1 cellular context compared by ENCODE assay signal in the genomic region with DNA sequence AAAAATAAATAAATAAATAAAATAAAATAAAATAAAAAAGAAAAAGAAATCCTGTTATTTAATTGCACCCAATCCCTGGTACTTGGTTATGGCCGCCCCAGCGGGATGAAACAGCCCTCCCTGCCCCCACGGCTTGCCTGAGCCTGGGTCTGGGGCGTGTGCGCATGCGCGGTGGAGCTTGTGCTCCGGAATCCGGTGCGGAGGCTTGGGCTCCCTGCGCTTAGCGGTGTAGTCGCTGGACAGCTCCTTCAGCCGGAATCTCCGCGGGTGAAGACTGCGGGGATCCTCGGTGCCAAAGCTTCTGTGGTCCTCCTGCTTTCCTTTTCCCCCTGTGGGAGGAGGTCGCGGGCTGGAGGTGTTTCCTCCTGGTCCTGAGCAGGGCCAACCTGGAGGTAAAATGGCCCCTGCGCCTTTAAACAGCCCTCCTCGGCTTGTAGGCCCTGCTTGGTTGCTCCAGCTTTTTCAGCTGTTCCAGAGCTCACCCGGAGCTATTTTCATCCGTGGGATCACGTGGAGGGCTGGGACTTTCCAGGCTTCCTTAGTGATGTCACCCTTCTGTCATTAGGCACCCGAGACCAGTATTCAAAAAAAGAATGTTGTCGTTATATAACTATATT.
A peak's percentile ranks its signal among the peaks of the same experiment; 100 is the strongest.
TF ChIP-seq lines count a peak whose summit lies in the region.

A gene with protein sequence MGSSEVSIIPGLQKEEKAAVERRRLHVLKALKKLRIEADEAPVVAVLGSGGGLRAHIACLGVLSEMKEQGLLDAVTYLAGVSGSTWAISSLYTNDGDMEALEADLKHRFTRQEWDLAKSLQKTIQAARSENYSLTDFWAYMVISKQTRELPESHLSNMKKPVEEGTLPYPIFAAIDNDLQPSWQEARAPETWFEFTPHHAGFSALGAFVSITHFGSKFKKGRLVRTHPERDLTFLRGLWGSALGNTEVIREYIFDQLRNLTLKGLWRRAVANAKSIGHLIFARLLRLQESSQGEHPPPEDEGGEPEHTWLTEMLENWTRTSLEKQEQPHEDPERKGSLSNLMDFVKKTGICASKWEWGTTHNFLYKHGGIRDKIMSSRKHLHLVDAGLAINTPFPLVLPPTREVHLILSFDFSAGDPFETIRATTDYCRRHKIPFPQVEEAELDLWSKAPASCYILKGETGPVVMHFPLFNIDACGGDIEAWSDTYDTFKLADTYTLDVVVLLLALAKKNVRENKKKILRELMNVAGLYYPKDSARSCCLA (minus strand): TSS at position 468 of the 617 bp plus-strand sequence. CDS start 4,288 bp downstream, outside the sequence.

TF ChIP-seq in K562, 482 proteins besides CTCF, POLR2A, EP300 and RAD21 (continued from another document and continues in another):
- TF ChIP-seq, protein P1, sequence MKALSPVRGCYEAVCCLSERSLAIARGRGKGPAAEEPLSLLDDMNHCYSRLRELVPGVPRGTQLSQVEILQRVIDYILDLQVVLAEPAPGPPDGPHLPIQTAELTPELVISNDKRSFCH (CRISPR knock-in tag; IDR thresholded peaks at IDR 0.05), result no peak
- TF ChIP-seq, protein P1 (tag; IDR thresholded peaks at IDR 0.05), result no peak
- TF ChIP-seq ATF7 (IDR thresholded peaks at IDR 0.05) (peak; percentile 63), TEAD1 (CRISPR knock-in tag; IDR thresholded peaks at IDR 0.05) (peak in 1 of 2 experiments; percentile 52; a peak in 1 of 4 replicates), ETV1 (tag; conservative IDR thresholded peaks at IDR 0.05; ENCODE audit: low read depth) (peak; percentile 19; the same call in 1 of the 2 replicates), MEIS2 (IDR thresholded peaks at IDR 0.05; ENCODE audit: partially characterized antibody) (peak; percentile 46), FOXJ3 (CRISPR knock-in tag; IDR thresholded peaks at IDR 0.05) (no peak), YBX1 (IDR thresholded peaks at IDR 0.05) (no peak), NRF1 (conservative IDR thresholded peaks at IDR 0.05 in 1 of 2, IDR thresholded peaks at IDR 0.05 in 1 of 2) (peak; percentile 94 to 95), L3MBTL2 (IDR thresholded peaks at IDR 0.05) (peak; percentile 27; the same call in 1 of the 2 replicates), STAG1 (CRISPR knock-in tag; IDR thresholded peaks at IDR 0.05; ENCODE audit: borderline replicate concordance) (no peak), RBM15 (IDR thresholded peaks at IDR 0.05; ENCODE audit: insufficient read depth, low read length) (no peak), RBFOX2 (IDR thresholded peaks at IDR 0.05; ENCODE audit: low read depth, low read length) (peak; percentile 70), PHF20 (IDR thresholded peaks at IDR 0.05; ENCODE audit: partially characterized antibody) (no peak), MIER1 (IDR thresholded peaks at IDR 0.05; ENCODE audit: low read depth) (peak; percentile 87), SAP30 (IDR thresholded peaks at IDR 0.05; ENCODE audit: borderline replicate concordance, insufficient read depth, low read depth, low read length, poor library complexity, severe bottlenecking) (peak; percentile 78), SETDB1 (IDR thresholded peaks at IDR 0.05; ENCODE audit: low read length) (peak; percentile 91), GTF2E2 (tag; IDR thresholded peaks at IDR 0.05) (no peak), CREM (IDR thresholded peaks at IDR 0.05; ENCODE audit: low read depth) (peak; percentile 36; the same call in 1 of the 2 replicates), DPF2 (IDR thresholded peaks at IDR 0.05) (0 out of 2 replicates have a peak, but pooled peaks have one; percentile 24), BCL6 (CRISPR knock-in tag; IDR thresholded peaks at IDR 0.05) (no peak), ETV6 (IDR thresholded peaks at IDR 0.05; ENCODE audit: borderline replicate concordance in 1 of 2, low read depth in 2 of 2, low read length in 1 of 2) (no peak), ETV6 (CRISPR knock-in tag; IDR thresholded peaks at IDR 0.05; ENCODE audit: borderline replicate concordance) (no peak), RAD51 (IDR thresholded peaks at IDR 0.05; ENCODE audit: borderline replicate concordance, low read depth) (peak; percentile 44), SIN3A (IDR thresholded peaks at IDR 0.05; ENCODE audit: borderline replicate concordance in 2 of 2, control insufficient read depth in 1 of 2, low read depth in 2 of 2, low read length in 2 of 2) (peak in 1 of 2 experiments; percentile 33; a peak in 1 of 4 replicates), POU5F1 (IDR thresholded peaks at IDR 0.05; ENCODE audit: borderline replicate concordance, low read depth, low read length, partially characterized antibody) (no peak), CREB1 (IDR thresholded peaks at IDR 0.05) (no peak), CREB1 (CRISPR knock-in tag; IDR thresholded peaks at IDR 0.05) (peak; percentile 30; the same call in 1 of the 2 replicates), RCOR1 (IDR thresholded peaks at IDR 0.05; ENCODE audit: borderline replicate concordance in 1 of 2, low read depth in 2 of 2, low read length in 2 of 2) (peak in 1 of 2 experiments; percentile 53; a peak in 1 of 4 replicates), ZNF444 (CRISPR knock-in tag; IDR thresholded peaks at IDR 0.05) (no peak), YY1 (IDR thresholded peaks at IDR 0.05; ENCODE audit: borderline replicate concordance in 1 of 3, control insufficient read depth in 1 of 3, extremely low read depth in 1 of 3, insufficient read depth in 3 of 3, insufficient read length in 1 of 3, insufficient replicate concordance in 2 of 3, low read depth in 1 of 3, low read length in 2 of 3) (peak in 2 of 3 experiments; percentile 60 to 67), ZNF263 (CRISPR knock-in tag; IDR thresholded peaks at IDR 0.05; ENCODE audit: borderline replicate concordance) (peak; percentile 46; the same call in 1 of the 2 replicates), HDAC1 (IDR thresholded peaks at IDR 0.05) (peak in 1 of 2 experiments; percentile 52; a peak in 2 of 4 replicates), TCF3 (CRISPR knock-in tag; IDR thresholded peaks at IDR 0.05) (no peak), BCOR (IDR thresholded peaks at IDR 0.05) (no peak), ZNF589 (CRISPR knock-in tag; IDR thresholded peaks at IDR 0.05; ENCODE audit: low read depth) (0 out of 2 replicates have a peak, but pooled peaks have one; percentile 23), DMBX1 (CRISPR knock-in tag; IDR thresholded peaks at IDR 0.05; ENCODE audit: borderline replicate concordance) (no peak)
- TF ChIP-seq, protein P2, sequence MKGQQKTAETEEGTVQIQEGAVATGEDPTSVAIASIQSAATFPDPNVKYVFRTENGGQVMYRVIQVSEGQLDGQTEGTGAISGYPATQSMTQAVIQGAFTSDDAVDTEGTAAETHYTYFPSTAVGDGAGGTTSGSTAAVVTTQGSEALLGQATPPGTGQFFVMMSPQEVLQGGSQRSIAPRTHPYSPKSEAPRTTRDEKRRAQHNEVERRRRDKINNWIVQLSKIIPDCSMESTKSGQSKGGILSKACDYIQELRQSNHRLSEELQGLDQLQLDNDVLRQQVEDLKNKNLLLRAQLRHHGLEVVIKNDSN (CRISPR knock-in tag; IDR thresholded peaks at IDR 0.05), result peak; percentile 58; the same call in 1 of the 2 replicates
- TF ChIP-seq, protein P3, sequence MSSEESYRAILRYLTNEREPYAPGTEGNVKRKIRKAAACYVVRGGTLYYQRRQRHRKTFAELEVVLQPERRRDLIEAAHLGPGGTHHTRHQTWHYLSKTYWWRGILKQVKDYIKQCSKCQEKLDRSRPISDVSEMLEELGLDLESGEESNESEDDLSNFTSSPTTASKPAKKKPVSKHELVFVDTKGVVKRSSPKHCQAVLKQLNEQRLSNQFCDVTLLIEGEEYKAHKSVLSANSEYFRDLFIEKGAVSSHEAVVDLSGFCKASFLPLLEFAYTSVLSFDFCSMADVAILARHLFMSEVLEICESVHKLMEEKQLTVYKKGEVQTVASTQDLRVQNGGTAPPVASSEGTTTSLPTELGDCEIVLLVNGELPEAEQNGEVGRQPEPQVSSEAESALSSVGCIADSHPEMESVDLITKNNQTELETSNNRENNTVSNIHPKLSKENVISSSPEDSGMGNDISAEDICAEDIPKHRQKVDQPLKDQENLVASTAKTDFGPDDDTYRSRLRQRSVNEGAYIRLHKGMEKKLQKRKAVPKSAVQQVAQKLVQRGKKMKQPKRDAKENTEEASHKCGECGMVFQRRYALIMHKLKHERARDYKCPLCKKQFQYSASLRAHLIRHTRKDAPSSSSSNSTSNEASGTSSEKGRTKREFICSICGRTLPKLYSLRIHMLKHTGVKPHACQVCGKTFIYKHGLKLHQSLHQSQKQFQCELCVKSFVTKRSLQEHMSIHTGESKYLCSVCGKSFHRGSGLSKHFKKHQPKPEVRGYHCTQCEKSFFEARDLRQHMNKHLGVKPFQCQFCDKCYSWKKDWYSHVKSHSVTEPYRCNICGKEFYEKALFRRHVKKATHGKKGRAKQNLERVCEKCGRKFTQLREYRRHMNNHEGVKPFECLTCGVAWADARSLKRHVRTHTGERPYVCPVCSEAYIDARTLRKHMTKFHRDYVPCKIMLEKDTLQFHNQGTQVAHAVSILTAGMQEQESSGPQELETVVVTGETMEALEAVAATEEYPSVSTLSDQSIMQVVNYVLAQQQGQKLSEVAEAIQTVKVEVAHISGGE (CRISPR knock-in tag; IDR thresholded peaks at IDR 0.05), result 0 out of 6 replicates have a peak, but pooled peaks of 1 of the 3 experiments have one; percentile 40
- TF ChIP-seq, protein P4, sequence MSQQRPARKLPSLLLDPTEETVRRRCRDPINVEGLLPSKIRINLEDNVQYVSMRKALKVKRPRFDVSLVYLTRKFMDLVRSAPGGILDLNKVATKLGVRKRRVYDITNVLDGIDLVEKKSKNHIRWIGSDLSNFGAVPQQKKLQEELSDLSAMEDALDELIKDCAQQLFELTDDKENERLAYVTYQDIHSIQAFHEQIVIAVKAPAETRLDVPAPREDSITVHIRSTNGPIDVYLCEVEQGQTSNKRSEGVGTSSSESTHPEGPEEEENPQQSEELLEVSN (IDR thresholded peaks at IDR 0.05; ENCODE audit: borderline replicate concordance in 1 of 2, extremely low read depth in 1 of 2, insufficient read depth in 1 of 2, insufficient read length in 1 of 2, low read depth in 1 of 2, low read length in 1 of 2, poor library complexity in 1 of 2, severe bottlenecking in 1 of 2), result peak in 1 of 2 experiments; percentile 13
- TF ChIP-seq, protein P5, sequence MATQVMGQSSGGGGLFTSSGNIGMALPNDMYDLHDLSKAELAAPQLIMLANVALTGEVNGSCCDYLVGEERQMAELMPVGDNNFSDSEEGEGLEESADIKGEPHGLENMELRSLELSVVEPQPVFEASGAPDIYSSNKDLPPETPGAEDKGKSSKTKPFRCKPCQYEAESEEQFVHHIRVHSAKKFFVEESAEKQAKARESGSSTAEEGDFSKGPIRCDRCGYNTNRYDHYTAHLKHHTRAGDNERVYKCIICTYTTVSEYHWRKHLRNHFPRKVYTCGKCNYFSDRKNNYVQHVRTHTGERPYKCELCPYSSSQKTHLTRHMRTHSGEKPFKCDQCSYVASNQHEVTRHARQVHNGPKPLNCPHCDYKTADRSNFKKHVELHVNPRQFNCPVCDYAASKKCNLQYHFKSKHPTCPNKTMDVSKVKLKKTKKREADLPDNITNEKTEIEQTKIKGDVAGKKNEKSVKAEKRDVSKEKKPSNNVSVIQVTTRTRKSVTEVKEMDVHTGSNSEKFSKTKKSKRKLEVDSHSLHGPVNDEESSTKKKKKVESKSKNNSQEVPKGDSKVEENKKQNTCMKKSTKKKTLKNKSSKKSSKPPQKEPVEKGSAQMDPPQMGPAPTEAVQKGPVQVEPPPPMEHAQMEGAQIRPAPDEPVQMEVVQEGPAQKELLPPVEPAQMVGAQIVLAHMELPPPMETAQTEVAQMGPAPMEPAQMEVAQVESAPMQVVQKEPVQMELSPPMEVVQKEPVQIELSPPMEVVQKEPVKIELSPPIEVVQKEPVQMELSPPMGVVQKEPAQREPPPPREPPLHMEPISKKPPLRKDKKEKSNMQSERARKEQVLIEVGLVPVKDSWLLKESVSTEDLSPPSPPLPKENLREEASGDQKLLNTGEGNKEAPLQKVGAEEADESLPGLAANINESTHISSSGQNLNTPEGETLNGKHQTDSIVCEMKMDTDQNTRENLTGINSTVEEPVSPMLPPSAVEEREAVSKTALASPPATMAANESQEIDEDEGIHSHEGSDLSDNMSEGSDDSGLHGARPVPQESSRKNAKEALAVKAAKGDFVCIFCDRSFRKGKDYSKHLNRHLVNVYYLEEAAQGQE (CRISPR knock-in tag; IDR thresholded peaks at IDR 0.05; ENCODE audit: low read depth), result peak; percentile 96
- TF ChIP-seq, protein P6, sequence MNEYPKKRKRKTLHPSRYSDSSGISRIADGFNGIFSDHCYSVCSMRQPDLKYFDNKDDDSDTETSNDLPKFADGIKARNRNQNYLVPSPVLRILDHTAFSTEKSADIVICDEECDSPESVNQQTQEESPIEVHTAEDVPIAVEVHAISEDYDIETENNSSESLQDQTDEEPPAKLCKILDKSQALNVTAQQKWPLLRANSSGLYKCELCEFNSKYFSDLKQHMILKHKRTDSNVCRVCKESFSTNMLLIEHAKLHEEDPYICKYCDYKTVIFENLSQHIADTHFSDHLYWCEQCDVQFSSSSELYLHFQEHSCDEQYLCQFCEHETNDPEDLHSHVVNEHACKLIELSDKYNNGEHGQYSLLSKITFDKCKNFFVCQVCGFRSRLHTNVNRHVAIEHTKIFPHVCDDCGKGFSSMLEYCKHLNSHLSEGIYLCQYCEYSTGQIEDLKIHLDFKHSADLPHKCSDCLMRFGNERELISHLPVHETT (CRISPR knock-in tag; conservative IDR thresholded peaks at IDR 0.05 in 1 of 2, IDR thresholded peaks at IDR 0.05 in 1 of 2), result no peak
- TF ChIP-seq, protein P7, sequence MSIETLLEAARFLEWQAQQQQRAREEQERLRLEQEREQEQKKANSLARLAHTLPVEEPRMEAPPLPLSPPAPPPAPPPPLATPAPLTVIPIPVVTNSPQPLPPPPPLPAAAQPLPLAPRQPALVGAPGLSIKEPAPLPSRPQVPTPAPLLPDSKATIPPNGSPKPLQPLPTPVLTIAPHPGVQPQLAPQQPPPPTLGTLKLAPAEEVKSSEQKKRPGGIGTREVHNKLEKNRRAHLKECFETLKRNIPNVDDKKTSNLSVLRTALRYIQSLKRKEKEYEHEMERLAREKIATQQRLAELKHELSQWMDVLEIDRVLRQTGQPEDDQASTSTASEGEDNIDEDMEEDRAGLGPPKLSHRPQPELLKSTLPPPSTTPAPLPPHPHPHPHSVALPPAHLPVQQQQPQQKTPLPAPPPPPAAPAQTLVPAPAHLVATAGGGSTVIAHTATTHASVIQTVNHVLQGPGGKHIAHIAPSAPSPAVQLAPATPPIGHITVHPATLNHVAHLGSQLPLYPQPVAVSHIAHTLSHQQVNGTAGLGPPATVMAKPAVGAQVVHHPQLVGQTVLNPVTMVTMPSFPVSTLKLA (conservative IDR thresholded peaks at IDR 0.05), result peak; percentile 54 to 80; a peak in 3 of 4 replicates
- TF ChIP-seq, protein P8, sequence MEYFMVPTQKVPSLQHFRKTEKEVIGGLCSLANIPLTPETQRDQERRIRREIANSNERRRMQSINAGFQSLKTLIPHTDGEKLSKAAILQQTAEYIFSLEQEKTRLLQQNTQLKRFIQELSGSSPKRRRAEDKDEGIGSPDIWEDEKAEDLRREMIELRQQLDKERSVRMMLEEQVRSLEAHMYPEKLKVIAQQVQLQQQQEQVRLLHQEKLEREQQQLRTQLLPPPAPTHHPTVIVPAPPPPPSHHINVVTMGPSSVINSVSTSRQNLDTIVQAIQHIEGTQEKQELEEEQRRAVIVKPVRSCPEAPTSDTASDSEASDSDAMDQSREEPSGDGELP (CRISPR knock-in tag; IDR thresholded peaks at IDR 0.05; ENCODE audit: borderline replicate concordance), result peak; percentile 71
- TF ChIP-seq, protein P9, sequence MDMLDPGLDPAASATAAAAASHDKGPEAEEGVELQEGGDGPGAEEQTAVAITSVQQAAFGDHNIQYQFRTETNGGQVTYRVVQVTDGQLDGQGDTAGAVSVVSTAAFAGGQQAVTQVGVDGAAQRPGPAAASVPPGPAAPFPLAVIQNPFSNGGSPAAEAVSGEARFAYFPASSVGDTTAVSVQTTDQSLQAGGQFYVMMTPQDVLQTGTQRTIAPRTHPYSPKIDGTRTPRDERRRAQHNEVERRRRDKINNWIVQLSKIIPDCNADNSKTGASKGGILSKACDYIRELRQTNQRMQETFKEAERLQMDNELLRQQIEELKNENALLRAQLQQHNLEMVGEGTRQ (CRISPR knock-in tag; IDR thresholded peaks at IDR 0.05), result peak; percentile 73
